28 cellular contexts compared by ENCODE assay signal in genomic region chr14:66008631-66009030, GRCh38.
DNase-seq lines count a peak whose midpoint lies in the region; TF ChIP-seq lines count a peak whose summit lies in the region.
"Had no signal": no experiment of that assay in that cellular context is flagged by ENCODE, and none has a peak within 500 bp of the region (broad histone marks: within the 10 kb centered on the region; RNA-seq: fewer than 3 reads in every experiment).

No MANE protein-coding gene starts in this region.

- TF ChIP-seq EP300 in esophagus muscularis mucosa (IDR thresholded peaks at IDR 0.05), result no peak

- no peak overlapping the region for H3K18ac ChIP-seq in mesenchymal stem cell (ENCODE audit: low read depth in 1 of 2, low read length in 2 of 2)

- no peak overlapping the region for H3K4me3 Mint-ChIP-seq in activated naive CD4-positive, alpha-beta T cell treated with anti-CD3 and anti-CD28 coated beads for 36 hours
- H3K4me3 Mint-ChIP-seq: activated CD4-positive, alpha-beta memory T cell treated with anti-CD3 and anti-CD28 coated beads for 36 hours; activated T-helper 17 cell treated with anti-CD3 and anti-CD28 coated beads, Interleukin-2, amount 50 U/mL, for 72 hours; CD8-positive, alpha-beta memory T cell; neural crest cell had no signal

- 79% methylated on average over 2 of the region's 2 CpGs for WGBS in mesenchymal stem cell
- 67% methylated on average over 2 of the region's 2 CpGs for WGBS in esophagus muscularis mucosa

- H3K27ac ChIP-seq in A673 (ENCODE audit: low read depth, low read length, poor library complexity, severe bottlenecking) (peak overlapping the region; percentile 41), mesenchymal stem cell (ENCODE audit: low read length, poor library complexity, severe bottlenecking) (no peak overlapping the region), caudate nucleus (ENCODE audit: low read depth, low read length) (no peak overlapping the region), esophagus muscularis mucosa (replicated peaks in 1 of 4) (no peak overlapping the region)
- H3K27ac ChIP-seq: 22Rv1, ascending aorta, epithelial cell of prostate, left ventricle myocardium inferior had no signal

- H3K79me1 ChIP-seq in mesenchymal stem cell (replicated peaks; ENCODE audit: low read length, poor library complexity, severe bottlenecking), result no peaks in the 10 kb centered on the region

- H3K23ac ChIP-seq in mesenchymal stem cell (ENCODE audit: low read length in 2 of 2), result no peak overlapping the region

- H3K14ac ChIP-seq in mesenchymal stem cell (ENCODE audit: low read length in 2 of 2), result no peak overlapping the region

- DNase-seq in A673 (ENCODE audit: low spot score) (peak; percentile 14), NCI-H226 (peak; percentile 59), adipocyte (ENCODE audit: low read depth) (no peak), mesenchymal stem cell (no peak), dermis blood vessel endothelial cell (no peak), caudate nucleus (lab: John Stamatoyannopoulos, UW) (no peak), esophagus muscularis mucosa (ENCODE audit: extremely low spot score) (no peak)
- no peak for DNase-seq in activated naive CD4-positive, alpha-beta T cell treated with anti-CD3 and anti-CD28 coated beads for 36 hours
- DNase-seq: activated CD4-positive, alpha-beta memory T cell treated with anti-CD3 and anti-CD28 coated beads for 36 hours; activated CD4-positive, CD25-positive, alpha-beta regulatory T cell; activated CD8-positive, alpha-beta memory T cell treated with anti-CD3 and anti-CD28 coated beads, Interleukin-2, amount 50 U/mL, for 48 hours; AML-193; CD8-positive, alpha-beta memory T cell; cerebellar nuclear complex; left ventricle myocardium inferior; NCI-H1048; NCI-H1694 treated with DMSO at 0.1 percent for 48 hours; NCI-H2171 treated with DMSO at 0.1 percent for 48 hours; NCI-H526 treated with DMSO at 0.1 percent for 48 hours; posterior cingulate gyrus; stimulated activated CD8-positive, alpha-beta memory T cell treated with anti-CD3 and anti-CD28 coated beads, Interleukin-4, amount 100 ng/mL, for 48 hours; SW 1271 had no signal

- no peak for TF ChIP-seq POLR2A in esophagus muscularis mucosa (IDR thresholded peaks at IDR 0.05; ENCODE audit: low read depth)

- no peak overlapping the region for H3K4ac ChIP-seq in mesenchymal stem cell (ENCODE audit: low read depth in 1 of 2, low read length in 2 of 2)

- no peaks in the 10 kb centered on the region for H3K36me3 Mint-ChIP-seq in activated naive CD4-positive, alpha-beta T cell treated with anti-CD3 and anti-CD28 coated beads for 36 hours (ENCODE audit: low read depth)
- H3K36me3 Mint-ChIP-seq: activated CD4-positive, alpha-beta memory T cell treated with anti-CD3 and anti-CD28 coated beads for 36 hours; activated naive CD4-positive, alpha-beta T cell treated with anti-CD3 and anti-CD28 coated beads, Interleukin-2, amount 50 U/mL, for 72 hours had no signal

- no peak overlapping the region for H2BK120ac ChIP-seq in mesenchymal stem cell (ENCODE audit: low read depth, low read length)

- BruUV-seq in A673 (replicated peaks; lab: Mats Ljungman, UMichigan), result no TSS peak

- no peak overlapping the region for H2AK5ac ChIP-seq in mesenchymal stem cell (ENCODE audit: low read length, severe bottlenecking)

- H3K4me3 ChIP-seq in A673 (ENCODE audit: low read depth, low read length, poor library complexity, severe bottlenecking) (no peak overlapping the region), adipocyte (ENCODE audit: low read length) (peak overlapping the region; percentile 39), mesenchymal stem cell (ENCODE audit: insufficient read depth in 1 of 2, low read depth in 1 of 2, low read length in 2 of 2) (peak overlapping the region in 1 of 2 experiments; percentile 13), esophagus muscularis mucosa (no peak overlapping the region)
- H3K4me3 ChIP-seq: ascending aorta, left ventricle myocardium inferior had no signal

- H3K27me3 ChIP-seq in A673 (replicated peaks; ENCODE audit: insufficient read depth, low read depth, low read length, poor library complexity), result no peaks in the 10 kb centered on the region
- H3K27me3 ChIP-seq in adipocyte (replicated peaks; ENCODE audit: control insufficient read depth, insufficient read depth, low read length), result peaks cover under 1% of the 10 kb centered on the region
- peaks cover 0 to 1% of the 10 kb centered on the region in 2 experiments for H3K27me3 ChIP-seq in mesenchymal stem cell (ENCODE audit: control insufficient read depth in 1 of 2, insufficient read depth in 1 of 2, low read length in 2 of 2)
- H3K27me3 ChIP-seq in esophagus muscularis mucosa, result peaks cover 0 to 2% (median 0%) of the 10 kb centered on the region in 4 donors
- H3K27me3 ChIP-seq: ascending aorta had no signal

- TF ChIP-seq CTCF in A673 (conservative IDR thresholded peaks at IDR 0.05; ENCODE audit: low read depth, low read length), result no peak
- no peak for TF ChIP-seq CTCF in esophagus muscularis mucosa (IDR thresholded peaks at IDR 0.05)

- H2BK12ac ChIP-seq in mesenchymal stem cell (ENCODE audit: low read length in 2 of 2), result no peak overlapping the region

- CTCF ChIA-PET in A673 (lab: Charles Lee), result no interaction called here
- CTCF ChIA-PET in activated naive CD4-positive, alpha-beta T cell treated with anti-CD3 and anti-CD28 coated beads for 36 hours (lab: Charles Lee), result interaction anchor here (0.8 kb wide), 1 partner anchor 863 kb away, joined by 3 read pairs; no protein-coding TSS in a partner anchor

- H3K9me3 ChIP-seq in A673 (ENCODE audit: low read depth, low read length, poor library complexity, severe bottlenecking) (no peaks in the 10 kb centered on the region), adipocyte (ENCODE audit: control insufficient read depth, low read length) (no peaks in the 10 kb centered on the region), mesenchymal stem cell (ENCODE audit: control insufficient read depth, low read length) (no peaks in the 10 kb centered on the region), esophagus muscularis mucosa (no peaks in the 10 kb centered on the region)
- H3K9me3 ChIP-seq: ascending aorta, left ventricle myocardium inferior had no signal

- no peak overlapping the region for H2AFZ ChIP-seq in mesenchymal stem cell (ENCODE audit: low read depth, low read length)

- H3K4me2 ChIP-seq in mesenchymal stem cell (ENCODE audit: low read length, poor library complexity, severe bottlenecking), result no peak overlapping the region

- no peak overlapping the region for H3K27ac Mint-ChIP-seq in activated naive CD4-positive, alpha-beta T cell treated with anti-CD3 and anti-CD28 coated beads for 36 hours
- H3K27ac Mint-ChIP-seq: activated CD4-positive, alpha-beta memory T cell treated with anti-CD3 and anti-CD28 coated beads for 36 hours; activated naive CD4-positive, alpha-beta T cell treated with anti-CD3 and anti-CD28 coated beads, Interleukin-2, amount 50 U/mL, for 72 hours; activated T-helper 17 cell treated with anti-CD3 and anti-CD28 coated beads, Interleukin-2, amount 50 U/mL, for 72 hours had no signal

- H3K4me1 Mint-ChIP-seq in activated naive CD4-positive, alpha-beta T cell treated with anti-CD3 and anti-CD28 coated beads for 36 hours (ENCODE audit: low read depth), result peaks cover 4% of the 10 kb centered on the region
- H3K4me1 Mint-ChIP-seq: CD8-positive, alpha-beta memory T cell had no signal

- POLR2A ChIA-PET in A673 (lab: Charles Lee; ENCODE audit: low non-redundant PET), result no interaction called here

- H3K36me3 ChIP-seq in A673 (ENCODE audit: insufficient read depth, low read length, poor library complexity, severe bottlenecking) (no peaks in the 10 kb centered on the region), adipocyte (ENCODE audit: control insufficient read depth, insufficient read depth, low read length, severe bottlenecking) (no peaks in the 10 kb centered on the region), mesenchymal stem cell (ENCODE audit: control insufficient read depth in 1 of 2, insufficient read depth in 2 of 2, low read depth in 1 of 2, low read length in 2 of 2) (no peaks in the 10 kb centered on the region), esophagus muscularis mucosa (no peaks in the 10 kb centered on the region)
- H3K36me3 ChIP-seq: ascending aorta, left ventricle myocardium inferior had no signal

- intact Hi-C loops in A673 (cut with micrococcal nuclease; ENCODE audit: unreplicated experiment) (no loop called here), esophagus muscularis mucosa (cut with DNase I) (no loop called here)
- intact Hi-C loops in activated naive CD4-positive, alpha-beta T cell treated with anti-CD3 and anti-CD28 coated beads for 36 hours (cut with micrococcal nuclease), result no loop called here

- H3K27me3 Mint-ChIP-seq in activated naive CD4-positive, alpha-beta T cell treated with anti-CD3 and anti-CD28 coated beads for 36 hours (ENCODE audit: low read depth), result no peaks in the 10 kb centered on the region

- H2BK5ac ChIP-seq in mesenchymal stem cell (ENCODE audit: low read depth, low read length, poor library complexity, severe bottlenecking), result no peak overlapping the region

- H3K4me1 ChIP-seq in A673 (ENCODE audit: insufficient read depth, low read length, poor library complexity, severe bottlenecking), result peaks cover 10% of the 10 kb centered on the region
- H3K4me1 ChIP-seq in adipocyte (ENCODE audit: control insufficient read depth, insufficient read depth, low read length), result peaks cover 7% of the 10 kb centered on the region
- no peaks in the 10 kb centered on the region for H3K4me1 ChIP-seq in mesenchymal stem cell (ENCODE audit: control insufficient read depth, insufficient read depth, low read depth, low read length)
- no peaks in the 10 kb centered on the region for H3K4me1 ChIP-seq in esophagus muscularis mucosa
- H3K4me1 ChIP-seq: ascending aorta, left ventricle myocardium inferior had no signal

- no peak overlapping the region for H2BK15ac ChIP-seq in mesenchymal stem cell (ENCODE audit: low read depth, poor library complexity, severe bottlenecking)

- H4K91ac ChIP-seq in mesenchymal stem cell (ENCODE audit: low read length), result no peak overlapping the region

- no peak overlapping the region for H4K8ac ChIP-seq in mesenchymal stem cell (ENCODE audit: low read length)

- H3K9me3 Mint-ChIP-seq in activated naive CD4-positive, alpha-beta T cell treated with anti-CD3 and anti-CD28 coated beads for 36 hours, result no peaks in the 10 kb centered on the region
- H3K9me3 Mint-ChIP-seq: activated CD4-positive, alpha-beta memory T cell treated with anti-CD3 and anti-CD28 coated beads for 36 hours had no signal

- H3K9ac ChIP-seq in adipocyte (ENCODE audit: low read length) (no peak overlapping the region), mesenchymal stem cell (ENCODE audit: low read length) (peak overlapping the region; percentile 46)

Comparison
In these comparisons a context has a peak if more than half of its experiments do, and no peak if none do; other contexts are left out.
1. DNase-seq: peak in A673 (single experiment) and NCI-H226 (single experiment); none in adipocyte (single experiment), mesenchymal stem cell (single experiment), dermis blood vessel endothelial cell (single experiment), activated naive CD4-positive, alpha-beta T cell treated with anti-CD3 and anti-CD28 coated beads for 36 hours (single experiment), caudate nucleus (0 of 61) and esophagus muscularis mucosa (single experiment).